ENCODE assay signal across 1 cellular context in the genomic region with DNA sequence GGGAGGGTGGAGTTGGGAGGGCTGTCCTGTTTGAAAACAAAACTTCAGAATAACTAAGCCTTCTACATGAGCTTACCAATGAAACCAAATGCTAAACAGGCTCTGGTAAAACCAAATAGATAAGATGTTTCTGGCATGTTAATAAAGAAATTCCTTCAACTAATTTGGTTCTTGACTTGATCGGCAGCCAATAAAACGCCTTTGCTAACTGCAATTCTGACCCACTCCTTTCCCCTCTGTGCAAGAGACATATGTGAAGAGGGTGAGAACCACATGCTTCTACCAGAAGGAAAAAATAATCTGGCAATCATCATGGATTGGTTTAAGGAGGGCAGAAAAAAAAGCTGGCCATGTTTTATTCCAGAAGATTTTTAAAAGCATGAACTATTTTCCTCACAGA.
TF ChIP-seq lines count a peak whose summit lies in the region.

No MANE protein-coding gene starts in this region.

TF ChIP-seq in IMR-90, 13 proteins besides CTCF, POLR2A, EP300 and RAD21:
- TF ChIP-seq ELK1 (IDR thresholded peaks at IDR 0.05; ENCODE audit: borderline replicate concordance, low read depth, low read length) = no peak
- no peak for TF ChIP-seq RFX5 (IDR thresholded peaks at IDR 0.05; ENCODE audit: low read depth, low read length)
- TF ChIP-seq MAZ (IDR thresholded peaks at IDR 0.05; ENCODE audit: borderline replicate concordance, low read depth, low read length) = no peak
- TF ChIP-seq NFE2L2 (IDR thresholded peaks at IDR 0.05; ENCODE audit: low read depth, low read length) = no peak
- no peak for TF ChIP-seq CHD1 (IDR thresholded peaks at IDR 0.05; ENCODE audit: low read depth, low read length)
- no peak for TF ChIP-seq MAFK (IDR thresholded peaks at IDR 0.05; ENCODE audit: low read depth, low read length)
- no peak for TF ChIP-seq BHLHE40 (IDR thresholded peaks at IDR 0.05; ENCODE audit: low read depth, low read length)
- TF ChIP-seq SMC3 (IDR thresholded peaks at IDR 0.05; ENCODE audit: low read depth, low read length) = no peak
- TF ChIP-seq USF2 (IDR thresholded peaks at IDR 0.05; ENCODE audit: low read depth, low read length) = no peak
- no peak for TF ChIP-seq RCOR1 (IDR thresholded peaks at IDR 0.05; ENCODE audit: insufficient replicate concordance, low read length)
- TF ChIP-seq MXI1 (IDR thresholded peaks at IDR 0.05; ENCODE audit: borderline replicate concordance, low read depth, low read length) = no peak
- TF ChIP-seq FOS (IDR thresholded peaks at IDR 0.05; ENCODE audit: low read depth, low read length) = no peak
- TF ChIP-seq CEBPB (IDR thresholded peaks at IDR 0.05; ENCODE audit: low read depth, low read length) = no peak
